Comparison of ENCODE assay signal across 8 cellular contexts in genomic region chr1:6259491-6260362, GRCh38. TPM values are rescaled to one million over a fixed set of nuclear protein-coding genes. Genes with fewer than 3 reads are reported as not detected.
A peak's percentile ranks its signal among the peaks of the same experiment; 100 is the strongest.
DNase-seq lines count a peak whose midpoint lies in the region; ATAC-seq and TF ChIP-seq lines count a peak whose summit lies in the region.

No MANE protein-coding gene starts in this region.

- ATAC-seq in HG03175 (IDR thresholded peaks at IDR 0.05; ENCODE audit: unreplicated experiment) (peak; percentile 65), PC-3 (peak; percentile 38)

- intact Hi-C loops in PC-3 (cut with micrococcal nuclease), result loop anchor here (1.0 kb wide), 2 partner anchors 35 to 84 kb away; no protein-coding TSS in a partner anchor
- intact Hi-C loops in esophagus muscularis mucosa (cut with DNase I), result no loop called here

- peak overlapping the region; percentile 74 to 81 (median 80) for H3K4me3 Mint-ChIP-seq in nephron

- no peaks in the 10 kb centered on the region for H3K9me3 Mint-ChIP-seq in nephron

- no peak for TF ChIP-seq POLR2A in esophagus muscularis mucosa (IDR thresholded peaks at IDR 0.05; ENCODE audit: low read depth)

- H3K4me1 Mint-ChIP-seq in nephron, result peaks cover 29% of the 10 kb centered on the region

- H3K27me3 ChIP-seq in PC-3 (ENCODE audit: low read length) (no peaks in the 10 kb centered on the region), esophagus muscularis mucosa (peaks cover 4 to 66% (median 13%) of the 10 kb centered on the region in 4 donors)

- peaks cover 37% of the 10 kb centered on the region for H3K79me2 ChIP-seq in PC-3 (ENCODE audit: low read length)

- H3K9ac ChIP-seq in PC-3 (ENCODE audit: low read length), result peak overlapping the region; percentile 96

- peaks cover 6% of the 10 kb centered on the region for H3K27me3 Mint-ChIP-seq in nephron (ENCODE audit: low read depth)

- H3K27ac Mint-ChIP-seq in nephron, result no peak overlapping the region

- H3K27ac ChIP-seq in PC-3 (ENCODE audit: low read length) (peak overlapping the region; percentile 75), esophagus muscularis mucosa (replicated peaks in 1 of 4) (peak overlapping the region; percentile 56 to 83 (median 70))

- H3F3A ChIP-seq in PC-3 (ENCODE audit: low read length, unreplicated experiment), result no peaks in the 10 kb centered on the region

- H3K4me1 ChIP-seq in PC-3 (ENCODE audit: insufficient read depth, low read length) (peaks cover 21% of the 10 kb centered on the region), esophagus muscularis mucosa (peaks cover 33 to 54% (median 47%) of the 10 kb centered on the region in 4 donors)

- H3K4me3 ChIP-seq in PC-3 (ENCODE audit: low read length) (peak overlapping the region; percentile 80), esophagus muscularis mucosa (peak overlapping the region; percentile 64 to 74 (median 66))

- DNase-seq in EL (peak; percentile 85), PC-3 (peak; percentile 92), esophagus muscularis mucosa (ENCODE audit: extremely low spot score) (peak; percentile 95), NCI-H2107 (lab: John Stamatoyannopoulos, UW) (no peak)
- DNase-seq in activated T-cell treated with anti-CD3 and anti-CD28 coated beads, Interleukin-2, amount 50 U/mL, for 1 hour, result peak; percentile 81
- DNase-seq in stimulated activated naive CD4-positive, alpha-beta T cell treated with Interleukin-2 at 50 U/mL for 16 hours (lab: John Stamatoyannopoulos, UW), result peak; percentile 60

- TF ChIP-seq CTCF in PC-3 (conservative IDR thresholded peaks at IDR 0.05; ENCODE audit: low read depth, low read length) (no peak), esophagus muscularis mucosa (IDR thresholded peaks at IDR 0.05) (no peak), nephron (IDR thresholded peaks at IDR 0.05; ENCODE audit: unreplicated experiment in 3 of 3) (no peak)

- 23% methylated on average over 4 of the region's 46 CpGs for WGBS in esophagus muscularis mucosa

- peak overlapping the region; percentile 83 for H3K4me2 ChIP-seq in PC-3 (ENCODE audit: low read length)

- no peaks in the 10 kb centered on the region for H3K9me3 ChIP-seq in PC-3 (ENCODE audit: low read length)
- no peaks in the 10 kb centered on the region for H3K9me3 ChIP-seq in esophagus muscularis mucosa

- TF ChIP-seq EP300 in esophagus muscularis mucosa (IDR thresholded peaks at IDR 0.05), result no peak

- H2AFZ ChIP-seq in PC-3 (ENCODE audit: low read length), result peak overlapping the region; percentile 38; the same call in 1 of the 2 replicates

- H4K20me1 ChIP-seq in PC-3 (ENCODE audit: low read length), result peaks cover 8% of the 10 kb centered on the region; the same call in 1 of the 2 replicates

- TSS peak; percentile 36 for BruUV-seq in PC-3 (replicated peaks; lab: Mats Ljungman, UMichigan)

- H3K36me3 Mint-ChIP-seq in nephron (ENCODE audit: low read depth), result no peaks in the 10 kb centered on the region

- CTCF ChIA-PET in PC-3 (lab: Charles Lee), result no interaction called here

- H3K9me2 ChIP-seq in PC-3 (replicated peaks; ENCODE audit: low read length), result no peaks in the 10 kb centered on the region

- no peaks in the 10 kb centered on the region for H3K36me3 ChIP-seq in PC-3 (ENCODE audit: low read depth, low read length)
- peaks cover 0 to 1% (median under 1%) of the 10 kb centered on the region in 4 donors for H3K36me3 ChIP-seq in esophagus muscularis mucosa

- POLR2A ChIA-PET in PC-3 (lab: Charles Lee; ENCODE audit: unreplicated experiment), result interaction anchor here (0.5 to 1.4 kb wide), 2 partner anchors 32 to 42 kb away, joined by 3 read pairs; no protein-coding TSS in a partner anchor

RNA-seq across cellular contexts. Expression of gene GPR153, which starts 1.2 kb away (rescaled TPM):
- 98.7 and 113 TPM in 2 replicates for total RNA-seq in PC-3 (2014; rRNA removed)
- total RNA-seq in esophagus muscularis mucosa, result 10 to 100 TPM in 2 of 4 donors, 1 to 10 TPM in 2; 5.5 to 11.0 (median 9.3) TPM

RNA-seq across cellular contexts. Expression of gene HES3, which starts 15.7 kb away (rescaled TPM):
- total RNA-seq in PC-3 (2014; rRNA removed) (not detected in 2 replicates), esophagus muscularis mucosa (not detected)

RNA-seq across cellular contexts. Expression of gene ICMT, which starts 24.0 kb away (rescaled TPM):
- total RNA-seq in PC-3 (2014; rRNA removed) (210 and 215 TPM in 2 replicates), esophagus muscularis mucosa (10 to 100 TPM; 60.0 to 89.5 (median 77.8) TPM)

RNA-seq across cellular contexts. Expression of gene RNF207, which starts 53.8 kb away (rescaled TPM):
- total RNA-seq in PC-3 (2014; rRNA removed) (95.4 and 128 TPM in 2 replicates), esophagus muscularis mucosa (10 to 100 TPM; 10.8 to 43.2 (median 20.2) TPM)
